ENCODE assay signal across 8 cellular contexts in the genomic region with DNA sequence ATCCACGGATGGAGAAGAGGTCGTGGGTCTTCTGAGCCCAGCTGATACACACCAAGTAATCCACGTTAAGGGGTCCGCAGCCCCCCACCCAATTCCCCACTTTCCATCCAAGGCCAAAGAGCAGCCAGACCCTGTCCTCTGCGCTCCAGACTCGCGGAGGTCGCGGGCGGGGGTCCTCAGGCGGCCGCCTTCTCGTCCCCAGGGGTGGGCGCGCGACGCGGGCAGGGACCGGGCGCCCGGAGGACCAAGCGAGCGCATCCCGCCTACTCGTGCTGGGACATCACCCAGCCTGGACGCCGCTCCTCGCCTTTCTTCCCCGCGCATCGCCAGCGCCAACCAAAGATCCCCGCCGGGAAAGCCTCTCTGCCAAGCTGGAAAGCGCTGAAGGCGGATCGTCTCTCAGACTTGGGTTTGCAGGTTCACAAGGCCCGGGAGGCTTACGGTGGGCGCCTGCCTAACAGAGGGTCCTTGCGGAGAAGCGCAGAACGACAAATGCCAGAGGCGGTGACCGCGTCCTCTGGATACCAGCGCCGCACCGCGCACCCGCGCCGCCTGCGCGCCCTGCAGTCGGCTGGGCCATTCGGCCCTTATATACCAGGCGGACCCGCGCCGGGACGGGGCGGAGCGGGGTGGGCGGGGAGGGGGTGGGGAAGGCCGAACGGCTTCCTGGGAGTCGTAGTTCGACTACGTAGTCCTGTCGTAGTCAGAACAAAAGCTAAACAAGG.
DNase-seq lines count a peak whose midpoint lies in the region; ATAC-seq and TF ChIP-seq lines count a peak whose summit lies in the region.

No MANE protein-coding gene starts in this region.

- DNase-seq in COLO829 (ENCODE audit: low spot score) (peak; percentile 86), LHCN-M2 (ENCODE audit: low read depth) (peak; percentile 76), T-helper 1 cell (peak in 4 of 5 donors; percentile 17 to 75 (median 48)), brain pericyte (ENCODE audit: low read depth, low spot score) (peak; percentile 65), gastrocnemius medialis (no peak), SIG-M5 treated with dmso at 0.1 percent for 504 hours (lab: John Stamatoyannopoulos, UW; ENCODE audit: unreplicated experiment) (no peak)

- H3K27me3 ChIP-seq in iPS-18a (ENCODE audit: control insufficient read depth, insufficient read depth, low read length) (peaks cover 41% of the 10 kb centered on the region), gastrocnemius medialis (peaks cover 18 to 24% (median 23%) of the 10 kb centered on the region in 3 donors)

- peak; percentile 24 to 63 for TF ChIP-seq POLR2A in gastrocnemius medialis (IDR thresholded peaks at IDR 0.05)

- peak; percentile 48 for ATAC-seq in GM21381 (IDR thresholded peaks at IDR 0.05; ENCODE audit: unreplicated experiment)
- peak; percentile 36 to 44 for ATAC-seq in gastrocnemius medialis

- H3K36me3 ChIP-seq in iPS-18a (ENCODE audit: control insufficient read depth, low read depth, low read length) (no peaks in the 10 kb centered on the region), gastrocnemius medialis (no peaks in the 10 kb centered on the region)

- peak overlapping the region; percentile 80 for H3K4me3 ChIP-seq in iPS-18a (ENCODE audit: low read length)
- peak overlapping the region; percentile 43 to 54 (median 50) for H3K4me3 ChIP-seq in gastrocnemius medialis

- no peak for TF ChIP-seq CTCF in gastrocnemius medialis (IDR thresholded peaks at IDR 0.05 in 4 of 5, conservative IDR thresholded peaks at IDR 0.05 in 1 of 5)

- peak overlapping the region; percentile 30 for H3K9ac ChIP-seq in iPS-18a (ENCODE audit: low read length)

- intact Hi-C loops in gastrocnemius medialis (cut with DNase I; ENCODE audit: low total_unique reads), result no loop called here

- H3K9me3 ChIP-seq in iPS-18a (ENCODE audit: control insufficient read depth, low read depth, low read length), result no peaks in the 10 kb centered on the region
- H3K9me3 ChIP-seq in gastrocnemius medialis, result no peaks in the 10 kb centered on the region

- in situ Hi-C loops in gastrocnemius medialis (cut with MboI; ENCODE audit: low sequenced_read_pairs in 4 of 4), result no loop called here

- peaks cover 15% of the 10 kb centered on the region for H3K4me1 ChIP-seq in iPS-18a (ENCODE audit: control insufficient read depth, low read depth, low read length)
- no peaks in the 10 kb centered on the region for H3K4me1 ChIP-seq in gastrocnemius medialis

- no peak overlapping the region for H3K27ac ChIP-seq in iPS-18a (ENCODE audit: low read length)
- H3K27ac ChIP-seq in gastrocnemius medialis, result no peak overlapping the region

Comparison
In these comparisons a context has a peak if more than half of its experiments do, and no peak if none do; other contexts are left out.
1. DNase-seq: peak in COLO829 (single experiment), LHCN-M2 (single experiment), T-helper 1 cell (4 of 5) and brain pericyte (single experiment); none in gastrocnemius medialis (0 of 2) and SIG-M5 treated with dmso at 0.1 percent for 504 hours (single experiment).